ENCODE assay signal across 1 cellular context in genomic region chr10:89793649-89794254, GRCh38.
TF ChIP-seq lines count a peak whose summit lies in the region.

No MANE protein-coding gene starts in this region.

TF ChIP-seq in SK-N-SH treated with all-trans-retinoic acid at 6 μM for 48 hours, 23 proteins besides CTCF, POLR2A, EP300 and RAD21 (continued from another document):
- TF ChIP-seq PATZ1 (CRISPR knock-in tag; IDR thresholded peaks at IDR 0.05; ENCODE audit: borderline replicate concordance) (no peak), TCF4 (CRISPR knock-in tag; IDR thresholded peaks at IDR 0.05; ENCODE audit: borderline replicate concordance) (no peak)
